Comparison of ENCODE assay signal across 18 cellular contexts in the genomic region with DNA sequence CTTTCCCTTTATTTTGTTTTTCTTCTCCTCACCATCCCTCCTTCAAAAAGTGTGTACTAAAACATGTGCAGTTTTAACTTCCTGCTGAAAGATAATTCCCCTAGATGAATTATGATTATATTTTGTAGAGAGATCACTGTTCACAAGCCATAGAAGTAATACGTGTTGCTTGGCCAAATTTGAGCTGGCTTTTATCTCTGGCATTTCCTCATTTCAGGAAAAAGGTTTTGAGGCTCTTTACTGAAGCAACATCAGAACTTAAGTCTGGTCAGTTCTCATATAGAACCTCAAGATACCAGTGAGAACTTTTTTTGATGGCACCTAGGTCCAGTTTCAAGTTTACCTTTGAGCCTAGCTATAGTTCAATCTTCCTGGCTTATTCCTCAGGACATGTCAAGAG.
DNase-seq lines count a peak whose midpoint lies in the region; ATAC-seq and TF ChIP-seq lines count a peak whose summit lies in the region.
"Had no signal": no experiment of that assay in that cellular context is flagged by ENCODE, and none has a peak within 500 bp of the region (broad histone marks: within the 10 kb centered on the region; RNA-seq: fewer than 3 reads in every experiment).

No MANE protein-coding gene starts in this region.

- H3K4me2 ChIP-seq in skeletal muscle satellite cell (ENCODE audit: low read length) (peak overlapping the region; percentile 37), hepatocyte (no peak overlapping the region)

- H3K4me3 ChIP-seq in RWPE2 (ENCODE audit: severe bottlenecking) (no peak overlapping the region), fibroblast of the aortic adventitia (ENCODE audit: low read depth, low read length) (no peak overlapping the region), skeletal muscle satellite cell (ENCODE audit: low read length) (no peak overlapping the region), hepatocyte (no peak overlapping the region), dorsolateral prefrontal cortex (no peak overlapping the region), tibial nerve (no peak overlapping the region)
- H3K4me3 ChIP-seq: SJSA1 had no signal

- H3K36me3 ChIP-seq in RWPE2 (ENCODE audit: low read depth) (no peaks in the 10 kb centered on the region), skeletal muscle satellite cell (ENCODE audit: insufficient read depth, low read length) (no peaks in the 10 kb centered on the region), hepatocyte (replicated peaks; ENCODE audit: insufficient read depth, low read depth) (no peaks in the 10 kb centered on the region), tibial nerve (no peaks in the 10 kb centered on the region)
- H3K36me3 ChIP-seq: SJSA1 had no signal

- H3K36me3 Mint-ChIP-seq in HFFc6 (ENCODE audit: low read depth): no peaks in the 10 kb centered on the region

- peaks cover 5% of the 10 kb centered on the region for H3K9me3 ChIP-seq in RWPE2 (ENCODE audit: severe bottlenecking)
- H3K9me3 ChIP-seq in skeletal muscle satellite cell (replicated peaks; ENCODE audit: low read length): no peaks in the 10 kb centered on the region
- H3K9me3 ChIP-seq in hepatocyte (ENCODE audit: low read depth): no peaks in the 10 kb centered on the region
- no peaks in the 10 kb centered on the region for H3K9me3 ChIP-seq in tibial nerve
- H3K9me3 ChIP-seq: SJSA1 had no signal

- H3K9me3 Mint-ChIP-seq in HFFc6: no peaks in the 10 kb centered on the region

- H4K20me1 ChIP-seq in hepatocyte (ENCODE audit: insufficient read depth, poor library complexity, severe bottlenecking): no peaks in the 10 kb centered on the region

- H3K27me3 Mint-ChIP-seq in HFFc6 (ENCODE audit: insufficient read depth): no peaks in the 10 kb centered on the region; the same call in 1 of the 2 replicates

- H3K27ac Mint-ChIP-seq in HFFc6: peak overlapping the region; percentile 49

- H3K9me2 ChIP-seq in hepatocyte (replicated peaks; ENCODE audit: insufficient read depth): no peaks in the 10 kb centered on the region

- H2AFZ ChIP-seq in hepatocyte: no peak overlapping the region

- WGBS in hepatocyte (ENCODE audit: low lambda C conversion rate, missing lambda C conversion rate): 58% methylated on average over 1 of the region's 1 CpG
- 59 to 67% methylated on average over 1 of the region's 1 CpG for WGBS in tibial nerve, 2 donors

- intact Hi-C loops in dorsolateral prefrontal cortex (cut with DNase I): no loop called here

- ATAC-seq in RWPE2 (ENCODE audit: low read depth): no peak
- no peak for ATAC-seq in HG02885 (IDR thresholded peaks at IDR 0.05; ENCODE audit: poor library complexity, unreplicated experiment)

- TF ChIP-seq CTCF in HFFc6 (IDR thresholded peaks at IDR 0.05): no peak
- no peak for TF ChIP-seq CTCF in RWPE2 (IDR thresholded peaks at IDR 0.05; ENCODE audit: poor library complexity, severe bottlenecking)
- no peak for TF ChIP-seq CTCF in fibroblast of the aortic adventitia (IDR thresholded peaks at IDR 0.05; ENCODE audit: insufficient read depth, low read length)
- no peak for TF ChIP-seq CTCF in hepatocyte (IDR thresholded peaks at IDR 0.05; ENCODE audit: poor library complexity)
- TF ChIP-seq CTCF in dorsolateral prefrontal cortex (IDR thresholded peaks at IDR 0.05 in 54 of 56, conservative IDR thresholded peaks at IDR 0.05 in 2 of 56; ENCODE audit: low read depth in 1 of 56, partially characterized antibody in 56 of 56): no peak
- TF ChIP-seq CTCF in tibial nerve (IDR thresholded peaks at IDR 0.05): no peak

- no peak overlapping the region for H3K4me3 Mint-ChIP-seq in HFFc6

- no peak for TF ChIP-seq EP300 in tibial nerve (IDR thresholded peaks at IDR 0.05)

- no peaks in the 10 kb centered on the region for H3K27me3 ChIP-seq in RWPE2 (ENCODE audit: insufficient read depth, poor library complexity, severe bottlenecking)
- no peaks in the 10 kb centered on the region for H3K27me3 ChIP-seq in skeletal muscle satellite cell (ENCODE audit: control insufficient read depth, insufficient read depth, low read length)
- no peaks in the 10 kb centered on the region for H3K27me3 ChIP-seq in hepatocyte
- no peaks in the 10 kb centered on the region for H3K27me3 ChIP-seq in dorsolateral prefrontal cortex
- H3K27me3 ChIP-seq in tibial nerve: no peaks in the 10 kb centered on the region
- H3K27me3 ChIP-seq: SJSA1 had no signal

- peak overlapping the region; percentile 91 for H3K27ac ChIP-seq in RWPE2 (ENCODE audit: poor library complexity, severe bottlenecking)
- no peak overlapping the region for H3K27ac ChIP-seq in hepatocyte
- H3K27ac ChIP-seq in dorsolateral prefrontal cortex: no peak overlapping the region
- no peak overlapping the region for H3K27ac ChIP-seq in tibial nerve
- H3K27ac ChIP-seq: SJSA1 had no signal

- TF ChIP-seq POLR2A in tibial nerve (IDR thresholded peaks at IDR 0.05): no peak

- peaks cover 33% of the 10 kb centered on the region for H3K4me1 ChIP-seq in RWPE2 (ENCODE audit: insufficient read depth, poor library complexity, severe bottlenecking)
- H3K4me1 ChIP-seq in skeletal muscle satellite cell (ENCODE audit: control insufficient read depth, insufficient read depth, low read length): peaks cover 22% of the 10 kb centered on the region
- H3K4me1 ChIP-seq in hepatocyte (ENCODE audit: insufficient read depth): no peaks in the 10 kb centered on the region
- H3K4me1 ChIP-seq in tibial nerve: no peaks in the 10 kb centered on the region

- H3K4me1 Mint-ChIP-seq in HFFc6 (ENCODE audit: low read depth): peaks cover 51% of the 10 kb centered on the region

- no peak overlapping the region for H3K9ac ChIP-seq in skeletal muscle satellite cell (ENCODE audit: low read depth, low read length)

- DNase-seq in HFFc6: no peak
- DNase-seq in RWPE2 (ENCODE audit: low spot score): no peak
- peak; percentile 52 for DNase-seq in fibroblast of the aortic adventitia (ENCODE audit: low read depth)
- DNase-seq in hepatocyte (ENCODE audit: low spot score): no peak
- no peak for DNase-seq in dorsolateral prefrontal cortex
- no peak for DNase-seq in tibial nerve (ENCODE audit: low spot score in 2 of 2)
- DNase-seq: ACHN, H7, KG1, MM.1S, NCI-H187, NCI-H2171 treated with DMSO at 0.1 percent for 48 hours, NCI-H524, NCI-H774, Right ventricle myocardium superior had no signal

- H3K79me2 ChIP-seq in hepatocyte: no peaks in the 10 kb centered on the region
